8 cellular contexts compared by ENCODE assay signal in genomic region chr16:4307215-4308037, GRCh38. TPM values are rescaled to one million over a fixed set of nuclear protein-coding genes. Genes with fewer than 3 reads are reported as not detected.
A peak's percentile ranks its signal among the peaks of the same experiment; 100 is the strongest.
DNase-seq lines count a peak whose midpoint lies in the region; ATAC-seq, FAIRE-seq and TF ChIP-seq lines count a peak whose summit lies in the region.

No MANE protein-coding gene starts in this region.

- TF ChIP-seq CTCF in astrocyte of the cerebellum (IDR thresholded peaks at IDR 0.05; ENCODE audit: low read depth, low read length, missing control alignments) (no peak), retinal pigment epithelial cell (conservative IDR thresholded peaks at IDR 0.05; ENCODE audit: low read depth, low read length) (no peak)

- H3K9me3 Mint-ChIP-seq in T-helper 2 cell treated with Interferon-gamma antibody and Interleukin-4, amounts not matched to agents 5 μg/mL and 100 μg/mL, for 36 hours = no peaks in the 10 kb centered on the region

- in situ Hi-C loops in astrocyte of the cerebellum (cut with HindIII; ENCODE audit: low sequenced_read_pairs) = no loop called here

- peak; percentile 96 for DNase-seq in GM12891 (ENCODE audit: insufficient read length, low spot score)
- peak; percentile 81 for DNase-seq in NCI-H1092 (lab: John Stamatoyannopoulos, UW)
- DNase-seq in T-helper 2 cell treated with Interferon-gamma antibody and Interleukin-4, amounts not matched to agents 5 μg/mL and 100 μg/mL, for 36 hours (ENCODE audit: low spot score) = peak; percentile 98
- peak; percentile 62 for DNase-seq in astrocyte of the cerebellum (ENCODE audit: low read depth)
- peak in 50 of 51 donors; percentile 28 to 91 (median 80) for DNase-seq in hypothalamus (lab: John Stamatoyannopoulos, UW)
- no peak for DNase-seq in retinal pigment epithelial cell (ENCODE audit: low read depth)
- DNase-seq in NCI-H128 (lab: John Stamatoyannopoulos, UW; ENCODE audit: unreplicated experiment) = no peak

- H3K27ac Mint-ChIP-seq in T-helper 2 cell treated with Interferon-gamma antibody and Interleukin-4, amounts not matched to agents 5 μg/mL and 100 μg/mL, for 36 hours = peak overlapping the region; percentile 98

- H3K36me3 Mint-ChIP-seq in T-helper 2 cell treated with Interferon-gamma antibody and Interleukin-4, amounts not matched to agents 5 μg/mL and 100 μg/mL, for 36 hours (ENCODE audit: low read depth) = peaks cover 13% of the 10 kb centered on the region

- peak; percentile 93 for FAIRE-seq in GM12891 (lab: Jason Lieb, UNC)

- H3K4me1 Mint-ChIP-seq in T-helper 2 cell treated with Interferon-gamma antibody and Interleukin-4, amounts not matched to agents 5 μg/mL and 100 μg/mL, for 36 hours (ENCODE audit: low read depth) = peaks cover 24% of the 10 kb centered on the region

- no peaks in the 10 kb centered on the region for H3K27me3 Mint-ChIP-seq in T-helper 2 cell treated with Interferon-gamma antibody and Interleukin-4, amounts not matched to agents 5 μg/mL and 100 μg/mL, for 36 hours (ENCODE audit: low read depth)

- ATAC-seq in HG02610 (IDR thresholded peaks at IDR 0.05; ENCODE audit: unreplicated experiment) = peak; percentile 91

- peak; percentile 61; the same call in 1 of the 2 replicates for TF ChIP-seq POLR2A in GM12891 (IDR thresholded peaks at IDR 0.05; ENCODE audit: low read depth, low read length)

- H3K4me3 Mint-ChIP-seq in T-helper 2 cell treated with Interferon-gamma antibody and Interleukin-4, amounts not matched to agents 5 μg/mL and 100 μg/mL, for 36 hours = peak overlapping the region; percentile 100

- H3K4me3 ChIP-seq in astrocyte of the cerebellum (ENCODE audit: low read depth, low read length) (peak overlapping the region; percentile 41), retinal pigment epithelial cell (ENCODE audit: low read length) (peak overlapping the region; percentile 48)

TF ChIP-seq in GM12891, 5 proteins besides CTCF, POLR2A, EP300 and RAD21:
- TF ChIP-seq PAX5 (IDR thresholded peaks at IDR 0.05; ENCODE audit: insufficient read depth, low read length, severe bottlenecking) = no peak
- peak; percentile 65; the same call in 1 of the 2 replicates for TF ChIP-seq TAF1 (IDR thresholded peaks at IDR 0.05; ENCODE audit: low read depth, low read length)
- peak; percentile 57; the same call in 1 of the 2 replicates for TF ChIP-seq POU2F2 (IDR thresholded peaks at IDR 0.05; ENCODE audit: low read depth, low read length)
- peak; percentile 67 for TF ChIP-seq POLR2AphosphoS5 (IDR thresholded peaks at IDR 0.05; ENCODE audit: low read depth, low read length)
- TF ChIP-seq SPI1 (IDR thresholded peaks at IDR 0.05; ENCODE audit: low read depth, low read length) = peak; percentile 75

RNA-seq across cellular contexts. Expression of gene GLIS2, which starts 8.4 kb away (rescaled TPM):
- polyA plus RNA-seq in GM12891 (2012; ENCODE audit: low read depth, missing spikeins) = 0.31 TPM

RNA-seq across cellular contexts. Expression of gene TFAP4, which starts 34.6 kb away (rescaled TPM):
- 5.7 TPM for polyA plus RNA-seq in GM12891 (2012; ENCODE audit: low read depth, missing spikeins)

RNA-seq across cellular contexts. Expression of gene PAM16, which starts 43.7 kb away (rescaled TPM):
- 42.2 TPM for polyA plus RNA-seq in GM12891 (2012; ENCODE audit: low read depth, missing spikeins)

Comparison
In these comparisons a context has a peak if more than half of its experiments do, and no peak if none do; other contexts are left out.
1. DNase-seq: peak in GM12891 (single experiment), NCI-H1092 (single experiment), T-helper 2 cell treated with Interferon-gamma antibody and Interleukin-4, amounts not matched to agents 5 μg/mL and 100 μg/mL, for 36 hours (single experiment), astrocyte of the cerebellum (single experiment) and hypothalamus (50 of 51); none in retinal pigment epithelial cell (single experiment) and NCI-H128 (single experiment).